9 cellular contexts compared by ENCODE assay signal in genomic region chr3:62246985-62247384, GRCh38.
"Had no signal": no experiment of that assay in that cellular context is flagged by ENCODE, and none has a peak within 500 bp of the region (broad histone marks: within the 10 kb centered on the region; RNA-seq: fewer than 3 reads in every experiment).

No MANE protein-coding gene starts in this region.

- H3K9me3 Mint-ChIP-seq: H9 had no signal

- H3K27me3 Mint-ChIP-seq: IgD-negative memory B cell had no signal

- H3K4me3 ChIP-seq: GM23248 had no signal

- H3K9ac ChIP-seq: GM23248, KMS-11 had no signal

- DNase-seq: GM23248, GOT3, H9, HCEC 1CT, Karpas-422, KBM-7 had no signal

- H3K4me1 Mint-ChIP-seq: IgD-negative memory B cell had no signal

- H3K4me3 Mint-ChIP-seq: IgD-negative memory B cell had no signal

- H3K27ac ChIP-seq: GM23248, HL-60, KMS-11 had no signal

- H3K27ac Mint-ChIP-seq: IgD-negative memory B cell had no signal

- H3K36me3 Mint-ChIP-seq: IgD-negative memory B cell had no signal
